In the genomic region with DNA sequence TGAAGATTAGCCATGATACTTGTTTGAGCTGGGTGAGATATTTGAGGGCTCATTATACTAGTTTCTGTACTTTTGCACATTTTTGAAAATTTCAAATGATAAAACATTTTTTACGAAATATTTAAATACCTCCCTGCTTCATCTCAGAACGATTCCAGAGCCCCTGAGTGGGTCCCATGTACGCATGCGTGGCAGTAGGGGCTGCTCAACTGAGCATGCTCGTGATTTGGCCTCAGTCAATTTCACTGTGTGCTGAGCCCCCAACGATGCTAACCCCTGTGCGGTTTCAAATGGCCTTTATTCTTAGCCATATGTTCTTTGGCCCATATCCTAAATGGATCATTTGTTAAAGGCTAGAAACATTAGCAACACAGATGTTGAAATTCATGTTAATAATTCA, we compare ENCODE assay signal across 1 cellular context.
A peak's percentile ranks its signal among the peaks of the same experiment; 100 is the strongest.
TF ChIP-seq lines count a peak whose summit lies in the region.

No MANE protein-coding gene starts in this region.

TF ChIP-seq in K562, 482 proteins besides CTCF, POLR2A, EP300 and RAD21:
- TF ChIP-seq MYC (IDR thresholded peaks at IDR 0.05; ENCODE audit: low read depth, low read length) (no peak), MYC (CRISPR knock-in tag; IDR thresholded peaks at IDR 0.05; ENCODE audit: borderline replicate concordance, low read depth) (no peak), ZNF184 (CRISPR knock-in tag; IDR thresholded peaks at IDR 0.05) (no peak), TOE1 (IDR thresholded peaks at IDR 0.05; ENCODE audit: borderline replicate concordance) (no peak), TOE1 (CRISPR knock-in tag; IDR thresholded peaks at IDR 0.05; ENCODE audit: borderline replicate concordance, low read depth) (no peak), ZNF41 (CRISPR knock-in tag; conservative IDR thresholded peaks at IDR 0.05) (no peak), NRF1 (conservative IDR thresholded peaks at IDR 0.05 in 1 of 2, IDR thresholded peaks at IDR 0.05 in 1 of 2) (peak; percentile 82 to 84), ZNF644 (tag; IDR thresholded peaks at IDR 0.05; ENCODE audit: low read depth) (no peak)
TF ChIP-seq in K562: peak in this region for 1.
